ENCODE assay signal across 13 cellular contexts in the genomic region with DNA sequence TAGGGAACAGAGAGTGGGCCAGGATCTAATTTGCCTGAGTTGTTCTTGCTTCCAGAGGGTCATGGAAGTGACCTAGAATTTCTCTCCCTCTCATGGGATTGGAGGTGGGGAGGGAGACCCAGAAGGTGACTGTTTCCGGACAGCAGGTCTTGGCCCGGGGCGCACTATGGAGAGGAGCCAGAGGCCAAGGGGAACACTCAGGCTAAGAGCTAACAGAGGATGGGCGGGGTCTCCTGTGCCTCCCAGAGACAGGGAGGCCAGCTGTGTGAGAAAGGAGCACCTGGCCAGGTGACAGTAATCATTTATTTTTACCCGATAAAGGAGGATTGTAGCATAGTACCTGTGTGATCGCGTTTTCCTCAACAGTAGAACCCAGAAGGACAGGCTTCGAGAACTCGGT.
"Had no signal": no experiment of that assay in that cellular context is flagged by ENCODE, and none has a peak within 500 bp of the region (broad histone marks: within the 10 kb centered on the region; RNA-seq: fewer than 3 reads in every experiment).

No MANE protein-coding gene starts in this region.

- H2AFZ ChIP-seq: neural progenitor cell had no signal

- H3K9ac ChIP-seq: neural progenitor cell had no signal

- DNase-seq: activated CD4-positive, alpha-beta memory T cell treated with anti-CD3 and anti-CD28 coated beads for 36 hours; activated CD4-positive, CD25-positive, alpha-beta regulatory T cell treated with anti-CD3 and anti-CD28 coated beads, Interleukin-2, amount 50 U/mL, for 72 hours; activated naive CD4-positive, alpha-beta T cell; caudate nucleus; cortex of kidney; effector CD8-positive, alpha-beta T cell; gastrocnemius medialis; islet precursor cell; stimulated activated naive B cell treated with anti-CD40 and anti-IgM and Interleukin-4, amounts not matched to agents 10 μg/mL and 1 μg/mL and 100 μg/mL, for 72 hours; SW 1271; trophoblast cell had no signal

- H3K9me3 ChIP-seq: gastrocnemius medialis had no signal

- H3K36me3 ChIP-seq: gastrocnemius medialis, neural progenitor cell had no signal

- H3K27ac ChIP-seq: gastrocnemius medialis, neural progenitor cell had no signal

- H3K4me3 ChIP-seq: gastrocnemius medialis, neural progenitor cell, smooth muscle cell had no signal

- H3K27me3 ChIP-seq: gastrocnemius medialis, neural progenitor cell had no signal

- ATAC-seq: gastrocnemius medialis; stimulated activated naive B cell treated with anti-CD40 and anti-IgM and Interleukin-4, amounts not matched to agents 10 μg/mL and 1 μg/mL and 100 μg/mL, for 72 hours had no signal

- H3K4me2 ChIP-seq: neural progenitor cell, smooth muscle cell had no signal

- H3K4me1 ChIP-seq: gastrocnemius medialis had no signal
